ENCODE assay signal across 1 cellular context in the genomic region with DNA sequence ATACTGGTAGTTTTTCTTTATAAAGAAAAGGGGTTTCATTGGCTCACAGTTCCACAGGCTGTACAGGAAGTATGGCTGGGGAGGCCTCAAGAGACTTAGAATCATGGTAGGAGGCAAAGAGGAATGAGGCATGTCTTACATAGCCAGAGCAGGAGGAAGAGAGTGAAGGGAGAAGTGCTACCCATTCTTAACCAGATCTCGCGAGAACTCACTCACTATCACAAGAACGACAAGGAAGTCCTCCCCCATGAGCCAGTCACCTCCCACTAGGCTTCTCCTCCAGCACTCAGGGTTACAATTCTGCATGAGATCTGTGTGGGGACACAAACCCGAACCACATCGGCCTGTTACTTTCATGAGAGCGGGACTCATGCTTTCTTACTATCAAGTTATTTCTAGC.
TF ChIP-seq lines count a peak whose summit lies in the region.

No MANE protein-coding gene starts in this region.

TF ChIP-seq in H1, 55 proteins besides CTCF, POLR2A, EP300 and RAD21:
- TF ChIP-seq, protein P1, sequence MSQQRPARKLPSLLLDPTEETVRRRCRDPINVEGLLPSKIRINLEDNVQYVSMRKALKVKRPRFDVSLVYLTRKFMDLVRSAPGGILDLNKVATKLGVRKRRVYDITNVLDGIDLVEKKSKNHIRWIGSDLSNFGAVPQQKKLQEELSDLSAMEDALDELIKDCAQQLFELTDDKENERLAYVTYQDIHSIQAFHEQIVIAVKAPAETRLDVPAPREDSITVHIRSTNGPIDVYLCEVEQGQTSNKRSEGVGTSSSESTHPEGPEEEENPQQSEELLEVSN (IDR thresholded peaks at IDR 0.05): no peak
- peak; percentile 67 for TF ChIP-seq CHD2 (IDR thresholded peaks at IDR 0.05; ENCODE audit: low read length)
- no peak for TF ChIP-seq EZH2 (IDR thresholded peaks at IDR 0.05; ENCODE audit: low read depth, low read length, severe bottlenecking)
